8 cellular contexts compared by ENCODE assay signal in the genomic region with DNA sequence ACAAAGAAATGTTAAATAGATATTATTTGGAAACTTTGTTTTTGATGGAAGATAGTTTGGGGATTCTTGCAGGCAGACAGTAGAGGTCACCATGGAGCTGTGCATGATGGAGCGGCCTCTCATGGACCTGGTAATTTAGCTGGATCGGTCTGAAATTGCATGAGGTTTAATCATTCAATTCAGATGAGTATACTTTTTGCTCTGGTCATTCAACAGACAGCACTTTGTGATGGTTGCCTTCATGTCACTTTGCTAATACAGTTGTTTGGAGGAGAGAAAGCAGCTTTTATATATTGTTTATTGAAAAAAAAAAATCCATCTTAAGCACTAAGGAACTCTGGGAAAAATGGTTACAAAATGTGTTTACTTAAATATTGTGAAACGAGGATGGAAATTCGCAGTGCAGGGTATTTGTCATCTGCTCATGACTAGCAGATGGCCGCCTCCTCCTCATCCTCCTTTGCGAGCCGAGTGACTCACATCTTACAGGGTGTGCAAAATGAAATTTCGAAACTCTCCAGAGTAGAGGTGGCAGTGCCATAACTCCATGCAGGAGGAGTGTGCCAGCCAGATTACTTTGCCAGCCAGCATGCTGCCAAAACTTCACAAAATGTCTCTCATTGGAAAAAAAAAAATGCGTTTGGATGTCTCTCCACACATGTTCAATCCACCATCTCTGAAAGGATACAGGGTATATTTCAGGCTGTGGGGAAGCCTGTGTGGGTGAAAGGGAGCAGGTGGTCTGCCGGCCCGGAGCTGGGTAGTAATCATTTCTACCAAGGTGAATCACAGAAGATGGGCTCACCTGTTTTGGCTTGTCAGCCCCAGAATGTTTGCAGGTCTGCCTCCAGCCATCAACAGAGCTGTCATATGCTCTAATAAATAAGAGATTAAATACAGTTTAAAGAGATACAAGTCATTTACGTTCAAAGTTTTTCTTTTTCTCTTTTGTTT.
DNase-seq lines count a peak whose midpoint lies in the region; ATAC-seq and TF ChIP-seq lines count a peak whose summit lies in the region.

No MANE protein-coding gene starts in this region.

- no peaks in the 10 kb centered on the region for H3K27me3 ChIP-seq in HL-60 (ENCODE audit: insufficient read depth, poor library complexity, severe bottlenecking)
- no peaks in the 10 kb centered on the region for H3K27me3 ChIP-seq in SK-N-SH (ENCODE audit: insufficient read depth)
- H3K27me3 ChIP-seq in spleen (replicated peaks in 1 of 7): peaks cover 0 to 10% (median 0%) of the 10 kb centered on the region in 7 donors

- H3K4me3 ChIP-seq in HL-60 (replicated peaks; ENCODE audit: insufficient read depth, low read length) (no peak overlapping the region), SK-N-SH (ENCODE audit: low read depth in 2 of 2, low read length in 1 of 2) (no peak overlapping the region), astrocyte of the spinal cord (ENCODE audit: low read depth, low read length) (no peak overlapping the region), spleen (no peak overlapping the region)

- intact Hi-C loops in spleen (cut with DNase I; ENCODE audit: low total_unique reads): loop anchor here (10.0 kb wide), 2 partner anchors 269 to 859 kb away; no protein-coding TSS in a partner anchor

- peak overlapping the region; percentile 71 for H3K4me2 ChIP-seq in SK-N-SH

- H3F3A ChIP-seq in SK-N-SH (replicated peaks; ENCODE audit: insufficient read depth): peaks cover 45% of the 10 kb centered on the region

- in situ Hi-C loops in astrocyte of the spinal cord (cut with HindIII; ENCODE audit: low sequenced_read_pairs): no loop called here

- H2AFZ ChIP-seq in SK-N-SH (ENCODE audit: low read depth): no peak overlapping the region

- POLR2A ChIA-PET in SK-N-SH (lab: Yijun Ruan, JAX): no interaction called here

- H4K20me1 ChIP-seq in SK-N-SH (ENCODE audit: insufficient read depth): no peaks in the 10 kb centered on the region

- ATAC-seq in GM21367 (IDR thresholded peaks at IDR 0.05; ENCODE audit: unreplicated experiment) (no peak), HG02970 (IDR thresholded peaks at IDR 0.05; ENCODE audit: low FRiP score, unreplicated experiment) (no peak)

- peak; percentile 75 for TF ChIP-seq RAD21 in SK-N-SH (IDR thresholded peaks at IDR 0.05; ENCODE audit: low read length)

- H3K36me3 ChIP-seq in SK-N-SH (replicated peaks in 1 of 2; ENCODE audit: control insufficient read depth in 1 of 2, insufficient read depth in 2 of 2, low read length in 1 of 2): no peaks in the 10 kb centered on the region
- no peaks in the 10 kb centered on the region for H3K36me3 ChIP-seq in spleen

- no peak overlapping the region for H3K27ac ChIP-seq in HL-60 (replicated peaks)
- H3K27ac ChIP-seq in SK-N-SH (ENCODE audit: low read depth in 2 of 2, low read length in 1 of 2): peak overlapping the region; percentile 85 to 94
- no peak overlapping the region for H3K27ac ChIP-seq in spleen

- peak in 1 of 2 experiments; percentile 91; a peak in 2 of 4 replicates for TF ChIP-seq EP300 in SK-N-SH (IDR thresholded peaks at IDR 0.05; ENCODE audit: borderline replicate concordance in 1 of 2, low read depth in 1 of 2, low read length in 1 of 2)

- CTCF ChIA-PET in SK-N-SH (lab: Yijun Ruan, JAX): interaction anchor here (0.6 to 1.4 kb wide), 5 partner anchors 8 to 893 kb away, joined by 3 to 16 read pairs (median 4); no protein-coding TSS in a partner anchor

- DNase-seq in CD1c-positive myeloid dendritic cell (ENCODE audit: extremely low spot score) (peak; percentile 83), HL-60 (ENCODE audit: low read depth in 1 of 2, low spot score in 1 of 2) (peak; percentile 78 to 81), SK-N-SH (peak; percentile 20), astrocyte of the spinal cord (ENCODE audit: low read depth, low spot score) (peak; percentile 84), iPS-NIHi7 (ENCODE audit: extremely low spot score) (peak; percentile 53), spleen (no peak)

- peaks cover 8% of the 10 kb centered on the region for H3K79me2 ChIP-seq in SK-N-SH (ENCODE audit: insufficient read depth)

- H3K9me3 ChIP-seq in SK-N-SH (no peaks in the 10 kb centered on the region), spleen (no peaks in the 10 kb centered on the region)

- TF ChIP-seq CTCF in HL-60 (IDR thresholded peaks at IDR 0.05; ENCODE audit: insufficient read depth, low read length): peak; percentile 14
- TF ChIP-seq CTCF in SK-N-SH (IDR thresholded peaks at IDR 0.05): peak; percentile 94
- TF ChIP-seq CTCF in astrocyte of the spinal cord (IDR thresholded peaks at IDR 0.05; ENCODE audit: low read depth, low read length): peak; percentile 71
- peak in 8 of 11 experiments; percentile 23 to 55 (median 45) for TF ChIP-seq CTCF in spleen (IDR thresholded peaks at IDR 0.05 in 8 of 11, conservative IDR thresholded peaks at IDR 0.05 in 3 of 11)

- H3K9me2 ChIP-seq in SK-N-SH: no peaks in the 10 kb centered on the region

- H3K9ac ChIP-seq in SK-N-SH: peak overlapping the region; percentile 59

- peaks cover 0 to 50% of the 10 kb centered on the region in 2 experiments; a peak in 3 of 4 replicates for H3K4me1 ChIP-seq in SK-N-SH (ENCODE audit: control insufficient read depth in 1 of 2, insufficient read depth in 2 of 2, low read depth in 1 of 2, low read length in 1 of 2)
- no peaks in the 10 kb centered on the region for H3K4me1 ChIP-seq in spleen

- WGBS in SK-N-SH (ENCODE audit: low lambda C conversion rate): 3% methylated on average over 12 of the region's 12 CpGs
- 37 to 58% (median 47%) methylated on average over 12 of the region's 12 CpGs for WGBS in spleen, 5 donors

- no peak for TF ChIP-seq POLR2A in spleen (IDR thresholded peaks at IDR 0.05)

TF ChIP-seq in SK-N-SH, 30 proteins besides CTCF, POLR2A, EP300 and RAD21 (continues in another document):
- TF ChIP-seq RCOR1 (IDR thresholded peaks at IDR 0.05; ENCODE audit: low read length) (no peak), RFX5 (IDR thresholded peaks at IDR 0.05; ENCODE audit: low read length) (no peak), NFIC (IDR thresholded peaks at IDR 0.05; ENCODE audit: borderline replicate concordance) (peak; percentile 81), CHD2 (IDR thresholded peaks at IDR 0.05; ENCODE audit: low read length, partially characterized antibody) (no peak), ELF1 (IDR thresholded peaks at IDR 0.05) (no peak), SIN3A (IDR thresholded peaks at IDR 0.05; ENCODE audit: borderline replicate concordance, low read depth, low read length) (no peak), FOSL2 (IDR thresholded peaks at IDR 0.05; ENCODE audit: borderline replicate concordance, low read depth) (peak; percentile 78), TCF12 (IDR thresholded peaks at IDR 0.05) (peak; percentile 92), FOXJ3 (CRISPR knock-in tag; IDR thresholded peaks at IDR 0.05) (no peak), YY1 (IDR thresholded peaks at IDR 0.05; ENCODE audit: low read depth) (peak; percentile 73; the same call in 1 of the 2 replicates), FOXM1 (IDR thresholded peaks at IDR 0.05; ENCODE audit: low read depth) (peak; percentile 3; the same call in 1 of the 2 replicates), MXI1 (IDR thresholded peaks at IDR 0.05; ENCODE audit: low read depth, low read length) (no peak), JUND (IDR thresholded peaks at IDR 0.05) (peak; percentile 71), TAF1 (IDR thresholded peaks at IDR 0.05; ENCODE audit: borderline replicate concordance, low read depth, low read length) (no peak), EZH2phosphoT487 (IDR thresholded peaks at IDR 0.05; ENCODE audit: borderline replicate concordance, low read depth) (no peak), RXRA (IDR thresholded peaks at IDR 0.05; ENCODE audit: borderline replicate concordance, low read depth) (peak; percentile 81; the same call in 1 of the 2 replicates), GATA2 (CRISPR knock-in tag; IDR thresholded peaks at IDR 0.05) (no peak)
- TF ChIP-seq, protein P1, sequence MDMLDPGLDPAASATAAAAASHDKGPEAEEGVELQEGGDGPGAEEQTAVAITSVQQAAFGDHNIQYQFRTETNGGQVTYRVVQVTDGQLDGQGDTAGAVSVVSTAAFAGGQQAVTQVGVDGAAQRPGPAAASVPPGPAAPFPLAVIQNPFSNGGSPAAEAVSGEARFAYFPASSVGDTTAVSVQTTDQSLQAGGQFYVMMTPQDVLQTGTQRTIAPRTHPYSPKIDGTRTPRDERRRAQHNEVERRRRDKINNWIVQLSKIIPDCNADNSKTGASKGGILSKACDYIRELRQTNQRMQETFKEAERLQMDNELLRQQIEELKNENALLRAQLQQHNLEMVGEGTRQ (IDR thresholded peaks at IDR 0.05; ENCODE audit: borderline replicate concordance, low read depth, low read length): no peak
- TF ChIP-seq, protein P2, sequence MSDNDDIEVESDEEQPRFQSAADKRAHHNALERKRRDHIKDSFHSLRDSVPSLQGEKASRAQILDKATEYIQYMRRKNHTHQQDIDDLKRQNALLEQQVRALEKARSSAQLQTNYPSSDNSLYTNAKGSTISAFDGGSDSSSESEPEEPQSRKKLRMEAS (IDR thresholded peaks at IDR 0.05; ENCODE audit: low read depth): peak; percentile 48
- TF ChIP-seq, protein P3, sequence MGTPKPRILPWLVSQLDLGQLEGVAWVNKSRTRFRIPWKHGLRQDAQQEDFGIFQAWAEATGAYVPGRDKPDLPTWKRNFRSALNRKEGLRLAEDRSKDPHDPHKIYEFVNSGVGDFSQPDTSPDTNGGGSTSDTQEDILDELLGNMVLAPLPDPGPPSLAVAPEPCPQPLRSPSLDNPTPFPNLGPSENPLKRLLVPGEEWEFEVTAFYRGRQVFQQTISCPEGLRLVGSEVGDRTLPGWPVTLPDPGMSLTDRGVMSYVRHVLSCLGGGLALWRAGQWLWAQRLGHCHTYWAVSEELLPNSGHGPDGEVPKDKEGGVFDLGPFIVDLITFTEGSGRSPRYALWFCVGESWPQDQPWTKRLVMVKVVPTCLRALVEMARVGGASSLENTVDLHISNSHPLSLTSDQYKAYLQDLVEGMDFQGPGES (IDR thresholded peaks at IDR 0.05; ENCODE audit: low read depth, low read length): no peak
- TF ChIP-seq, protein P4, sequence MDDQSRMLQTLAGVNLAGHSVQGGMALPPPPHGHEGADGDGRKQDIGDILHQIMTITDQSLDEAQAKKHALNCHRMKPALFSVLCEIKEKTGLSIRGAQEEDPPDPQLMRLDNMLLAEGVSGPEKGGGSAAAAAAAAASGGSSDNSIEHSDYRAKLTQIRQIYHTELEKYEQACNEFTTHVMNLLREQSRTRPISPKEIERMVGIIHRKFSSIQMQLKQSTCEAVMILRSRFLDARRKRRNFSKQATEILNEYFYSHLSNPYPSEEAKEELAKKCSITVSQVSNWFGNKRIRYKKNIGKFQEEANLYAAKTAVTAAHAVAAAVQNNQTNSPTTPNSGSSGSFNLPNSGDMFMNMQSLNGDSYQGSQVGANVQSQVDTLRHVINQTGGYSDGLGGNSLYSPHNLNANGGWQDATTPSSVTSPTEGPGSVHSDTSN (IDR thresholded peaks at IDR 0.05): peak; percentile 76

Comparison
In these comparisons a context has a peak if more than half of its experiments do, and no peak if none do; other contexts are left out.
1. H3K27ac ChIP-seq: peak in SK-N-SH (2 of 2); none in HL-60 (single experiment) and spleen (0 of 8).
2. CTCF ChIP-seq: peak in every context shown above with its lines; median percentile 94 in SK-N-SH; 71 in astrocyte of the spinal cord; 45 in spleen; 14 in HL-60.